In genomic region chr4:78347527-78347926, GRCh38 we compare ENCODE assay signal across 8 cellular contexts.
"Had no signal": no experiment of that assay in that cellular context is flagged by ENCODE, and none has a peak within 500 bp of the region (broad histone marks: within the 10 kb centered on the region; RNA-seq: fewer than 3 reads in every experiment).

No MANE protein-coding gene starts in this region.

- H3K27ac ChIP-seq: HL-60, KMS-11 had no signal

- FAIRE-seq: HepG2, HTR-8/SVneo, K562 had no signal

- H3K9ac ChIP-seq: KMS-11 had no signal

- H3K4me3 ChIP-seq: K562 had no signal

- DNase-seq: IMR-90, KBM-7, KG1 had no signal

- H3K4me2 ChIP-seq: KMS-11 had no signal
